1 cellular context compared by ENCODE assay signal in the genomic region with DNA sequence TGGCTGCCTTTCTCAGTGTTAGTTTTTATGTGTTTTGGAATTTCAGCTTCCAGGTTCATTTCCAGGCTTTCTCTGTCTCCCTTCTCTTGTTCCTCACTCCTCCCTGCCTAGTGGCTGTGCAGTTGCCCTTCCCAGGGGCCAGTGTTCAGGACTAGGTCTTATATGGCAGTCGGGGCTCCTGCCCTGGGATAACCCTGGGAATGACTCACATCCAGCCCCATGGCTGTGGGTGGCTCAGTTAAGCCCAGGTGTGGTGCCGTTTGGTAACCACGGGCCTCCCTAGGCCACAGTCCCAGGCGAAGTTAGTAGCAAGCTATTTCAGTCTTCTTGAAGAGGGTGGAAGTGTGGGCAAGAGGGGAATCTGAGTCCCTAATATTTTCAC.
TF ChIP-seq lines count a peak whose summit lies in the region.

No MANE protein-coding gene starts in this region.

TF ChIP-seq in K562, 482 proteins besides CTCF, POLR2A, EP300 and RAD21 (continued from another document):
- TF ChIP-seq, protein P1, sequence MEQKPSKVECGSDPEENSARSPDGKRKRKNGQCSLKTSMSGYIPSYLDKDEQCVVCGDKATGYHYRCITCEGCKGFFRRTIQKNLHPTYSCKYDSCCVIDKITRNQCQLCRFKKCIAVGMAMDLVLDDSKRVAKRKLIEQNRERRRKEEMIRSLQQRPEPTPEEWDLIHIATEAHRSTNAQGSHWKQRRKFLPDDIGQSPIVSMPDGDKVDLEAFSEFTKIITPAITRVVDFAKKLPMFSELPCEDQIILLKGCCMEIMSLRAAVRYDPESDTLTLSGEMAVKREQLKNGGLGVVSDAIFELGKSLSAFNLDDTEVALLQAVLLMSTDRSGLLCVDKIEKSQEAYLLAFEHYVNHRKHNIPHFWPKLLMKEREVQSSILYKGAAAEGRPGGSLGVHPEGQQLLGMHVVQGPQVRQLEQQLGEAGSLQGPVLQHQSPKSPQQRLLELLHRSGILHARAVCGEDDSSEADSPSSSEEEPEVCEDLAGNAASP (IDR thresholded peaks at IDR 0.05) = peak; percentile 26; the same call in 1 of the 2 replicates
- TF ChIP-seq, protein P2, sequence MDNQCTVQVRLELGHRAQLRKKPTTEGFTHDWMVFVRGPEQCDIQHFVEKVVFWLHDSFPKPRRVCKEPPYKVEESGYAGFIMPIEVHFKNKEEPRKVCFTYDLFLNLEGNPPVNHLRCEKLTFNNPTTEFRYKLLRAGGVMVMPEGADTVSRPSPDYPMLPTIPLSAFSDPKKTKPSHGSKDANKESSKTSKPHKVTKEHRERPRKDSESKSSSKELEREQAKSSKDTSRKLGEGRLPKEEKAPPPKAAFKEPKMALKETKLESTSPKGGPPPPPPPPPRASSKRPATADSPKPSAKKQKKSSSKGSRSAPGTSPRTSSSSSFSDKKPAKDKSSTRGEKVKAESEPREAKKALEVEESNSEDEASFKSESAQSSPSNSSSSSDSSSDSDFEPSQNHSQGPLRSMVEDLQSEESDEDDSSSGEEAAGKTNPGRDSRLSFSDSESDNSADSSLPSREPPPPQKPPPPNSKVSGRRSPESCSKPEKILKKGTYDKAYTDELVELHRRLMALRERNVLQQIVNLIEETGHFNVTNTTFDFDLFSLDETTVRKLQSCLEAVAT (IDR thresholded peaks at IDR 0.05) = 0 out of 4 replicates have a peak, but pooled peaks of 1 of the 2 experiments have one; percentile 9
